ENCODE assay signal across 10 cellular contexts in the genomic region with DNA sequence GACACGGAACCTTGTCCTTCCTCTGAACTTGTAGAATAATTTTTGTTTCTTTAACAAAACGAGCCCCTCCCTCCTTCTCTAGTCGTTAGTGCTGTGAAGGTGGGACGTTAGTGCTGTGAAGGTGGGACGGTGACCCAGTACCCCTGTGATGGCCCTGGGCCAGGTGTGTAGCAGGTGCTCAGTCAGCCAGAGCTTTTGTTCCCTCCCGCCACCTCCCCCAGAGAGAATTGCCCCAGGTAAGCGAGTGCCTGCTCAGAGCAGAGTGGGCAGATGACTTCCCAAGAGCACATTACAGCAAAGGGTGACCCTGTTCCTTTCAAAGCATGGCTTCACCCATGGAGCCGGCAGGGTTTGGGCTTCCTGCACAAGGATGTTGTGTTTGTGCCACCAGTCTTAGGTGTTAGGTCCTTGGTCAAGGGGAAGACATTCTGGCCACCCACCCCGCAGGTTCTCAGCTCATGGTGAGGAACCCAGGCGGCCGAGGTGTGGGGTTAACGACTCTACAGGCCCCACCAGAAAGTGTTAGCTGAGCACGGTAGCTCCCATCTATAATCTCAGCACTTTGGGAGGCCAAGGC. TPM values are rescaled to one million over a fixed set of nuclear protein-coding genes. Genes with fewer than 3 reads are reported as not detected.
DNase-seq lines count a peak whose midpoint lies in the region; ATAC-seq and TF ChIP-seq lines count a peak whose summit lies in the region.
"Had no signal": no experiment of that assay in that cellular context is flagged by ENCODE, and none has a peak within 500 bp of the region (broad histone marks: within the 10 kb centered on the region; RNA-seq: fewer than 3 reads in every experiment).

No MANE protein-coding gene starts in this region.

- H3K27ac ChIP-seq in ascending aorta = peak overlapping the region; percentile 77 to 82

- H3K4me3 Mint-ChIP-seq in CD14-positive monocyte (peak overlapping the region; percentile 71 to 84), HFFc6 (no peak overlapping the region), natural killer cell (peak overlapping the region; percentile 73)
- H3K4me3 Mint-ChIP-seq: WTC11 had no signal

- H3K36me3 Mint-ChIP-seq in CD14-positive monocyte = peaks cover 39 to 57% of the 10 kb centered on the region in 2 donors
- H3K36me3 Mint-ChIP-seq in HFFc6 (ENCODE audit: low read depth) = no peaks in the 10 kb centered on the region; the same call in 1 of the 2 replicates
- H3K36me3 Mint-ChIP-seq in natural killer cell = no peaks in the 10 kb centered on the region
- H3K36me3 Mint-ChIP-seq: WTC11 had no signal

- H3K4me3 ChIP-seq in ascending aorta (no peak overlapping the region), lower leg skin (ENCODE audit: low read depth, poor library complexity, severe bottlenecking) (no peak overlapping the region)

- H3K4me1 Mint-ChIP-seq in CD14-positive monocyte (peaks cover 94% of the 10 kb centered on the region), HFFc6 (ENCODE audit: low read depth) (peaks cover 49% of the 10 kb centered on the region), natural killer cell (peaks cover 68 to 76% of the 10 kb centered on the region in 2 donors)

- H3K9me3 ChIP-seq in ascending aorta = no peaks in the 10 kb centered on the region

- H3K36me3 ChIP-seq in ascending aorta = no peaks in the 10 kb centered on the region

- TF ChIP-seq CTCF in CD14-positive monocyte (IDR thresholded peaks at IDR 0.05) (no peak), HFFc6 (IDR thresholded peaks at IDR 0.05) (no peak), ascending aorta (IDR thresholded peaks at IDR 0.05) (no peak), natural killer cell (IDR thresholded peaks at IDR 0.05) (no peak), lower leg skin (IDR thresholded peaks at IDR 0.05) (no peak)

- H3K27ac Mint-ChIP-seq in CD14-positive monocyte = peak overlapping the region; percentile 97 to 100 (median 100)
- peak overlapping the region; percentile 90 for H3K27ac Mint-ChIP-seq in HFFc6
- H3K27ac Mint-ChIP-seq in natural killer cell = peak overlapping the region; percentile 96 to 97

- no peak for DNase-seq in CD14-positive monocyte (ENCODE audit: low spot score)
- DNase-seq in HFFc6 = no peak
- DNase-seq in ascending aorta (ENCODE audit: low spot score in 2 of 2) = no peak
- peak; percentile 50 for DNase-seq in natural killer cell
- no peak for DNase-seq in lower leg skin (ENCODE audit: low spot score in 2 of 2)
- DNase-seq in stimulated activated naive CD4-positive, alpha-beta T cell (lab: John Stamatoyannopoulos, UW) = no peak
- DNase-seq in HuH-7.5 (ENCODE audit: low spot score) = no peak
- DNase-seq in NCI-H2107 treated with DMSO at 0.1 percent for 48 hours (lab: John Stamatoyannopoulos, UW; ENCODE audit: unreplicated experiment) = no peak
- DNase-seq: NCI-H1105 had no signal

- peaks cover 25% of the 10 kb centered on the region in 2 donors for H3K4me1 ChIP-seq in ascending aorta

- H3K9me3 Mint-ChIP-seq in CD14-positive monocyte (peaks cover 0 to 3% (median 0%) of the 10 kb centered on the region in 7 donors), HFFc6 (no peaks in the 10 kb centered on the region), natural killer cell (no peaks in the 10 kb centered on the region)
- H3K9me3 Mint-ChIP-seq: WTC11 had no signal

- TF ChIP-seq POLR2A in lower leg skin (IDR thresholded peaks at IDR 0.05) = no peak

- ATAC-seq in natural killer cell = peak in 2 of 3 donors; percentile 3 to 16

- no peaks in the 10 kb centered on the region for H3K27me3 ChIP-seq in ascending aorta

- intact Hi-C loops in CD14-positive monocyte (cut with micrococcal nuclease) = no loop called here
- intact Hi-C loops in ascending aorta (cut with DNase I) = loop anchor here (1.0 kb wide), 2 partner anchors 20 to 31 kb away; a partner anchor contains a TSS
- intact Hi-C loops in natural killer cell (cut with micrococcal nuclease) = loop anchor here (1.0 to 5.0 kb wide), 8 partner anchors 9 to 1771 kb away; a partner anchor contains a TSS
- intact Hi-C loops in lower leg skin (cut with DNase I; ENCODE audit: low total_unique reads) = no loop called here

- WGBS in lower leg skin, 2 donors = 80 to 81% methylated on average over 13 of the region's 13 CpGs

- peaks cover 0 to 2% (median 0%) of the 10 kb centered on the region in 3 donors for H3K27me3 Mint-ChIP-seq in CD14-positive monocyte (ENCODE audit: low read depth in 3 of 3)
- peaks cover 8% of the 10 kb centered on the region for H3K27me3 Mint-ChIP-seq in HFFc6 (ENCODE audit: insufficient read depth)
- H3K27me3 Mint-ChIP-seq in natural killer cell (ENCODE audit: low read depth in 2 of 2) = no peaks in the 10 kb centered on the region

RNA-seq across cellular contexts. Expression of a gene that starts 30.7 kb away (rescaled TPM):
- polyA plus RNA-seq in CD14-positive monocyte = 10 to 100 TPM; 18.4 to 24.5 TPM
- 10 to 100 TPM; 22.5 to 33.0 (median 28.6) TPM for total RNA-seq in HFFc6 (2021; fragmentation: NEBNext Ultra II Directional; extraction: Animal tissue kit (Norgen Biotek cat#: 25700))
- total RNA-seq in ascending aorta = 78.1 TPM
- total RNA-seq in natural killer cell = 10 to 100 TPM; 43.7 to 55.4 (median 50.1) TPM
- 100 to 1,000 TPM in 1 of 4 donors, 10 to 100 TPM in 3; 34.4 to 166 (median 55.2) TPM for total RNA-seq in lower leg skin

Comparison
In these comparisons a context has a peak if more than half of its experiments do, and no peak if none do; other contexts are left out.
1. intact Hi-C loops: an anchor here in ascending aorta (1.0 kb wide) and natural killer cell (1.0 to 5.0 kb wide); none called in CD14-positive monocyte and lower leg skin.